In the genomic region with DNA sequence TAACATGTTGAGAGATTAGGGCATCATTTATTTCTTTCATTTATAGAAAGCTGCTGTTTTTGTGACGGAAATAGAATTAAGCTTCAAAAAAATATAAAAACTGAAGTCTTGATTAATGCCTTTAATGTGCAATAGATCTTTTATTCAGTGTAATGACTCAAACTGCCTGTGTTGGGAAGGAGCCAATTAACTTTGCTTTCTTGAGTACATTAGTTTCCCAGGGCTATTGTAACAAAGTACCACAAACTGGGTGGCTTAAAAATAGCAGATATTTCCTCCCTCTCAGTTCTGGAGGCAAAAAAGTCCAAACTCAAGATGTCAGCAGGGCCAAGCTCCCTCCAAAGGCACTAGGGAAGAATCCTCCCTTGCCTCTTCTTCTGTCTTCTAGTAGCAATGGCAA, we compare ENCODE assay signal across 25 cellular contexts. TPM values are rescaled to one million over a fixed set of nuclear protein-coding genes. Genes with fewer than 3 reads are reported as not detected.
DNase-seq lines count a peak whose midpoint lies in the region; ATAC-seq, FAIRE-seq and TF ChIP-seq lines count a peak whose summit lies in the region.
"Had no signal": no experiment of that assay in that cellular context is flagged by ENCODE, and none has a peak within 500 bp of the region (broad histone marks: within the 10 kb centered on the region; RNA-seq: fewer than 3 reads in every experiment).

No MANE protein-coding gene starts in this region.

- 83% methylated on average over 1 of the region's 1 CpG for WGBS in A549 (ENCODE audit: missing lambda C conversion rate)

- no peak for TF ChIP-seq CTCF in A549 (IDR thresholded peaks at IDR 0.05)
- no peak for TF ChIP-seq CTCF in endothelial cell of umbilical vein (IDR thresholded peaks at IDR 0.05; ENCODE audit: extremely low read depth in 1 of 2, insufficient read depth in 1 of 2, low read depth in 1 of 2, low read length in 2 of 2)
- no peak for TF ChIP-seq CTCF in nephron progenitor cell (IDR thresholded peaks at IDR 0.05)

- no peak overlapping the region for H3K4me3 Mint-ChIP-seq in nephron progenitor cell
- H3K4me3 Mint-ChIP-seq: activated CD4-positive, alpha-beta T cell treated with anti-CD3 and anti-CD28 coated beads, Interleukin-2, amount 10 ng/mL, durations not matched to agents 24 days and 14 days; activated naive CD8-positive, alpha-beta T cell treated with anti-CD3 and anti-CD28 coated beads, Interleukin-2, amount 50 U/mL, for 24 hours; IgD-negative memory B cell had no signal

- CTCF ChIA-PET in A549 (lab: Yijun Ruan, JAX) = interaction anchor here (0.8 to 1.5 kb wide), 4 partner anchors 14 to 40 kb away, joined by 3 to 4 read pairs (median 3); no protein-coding TSS in a partner anchor
- CTCF ChIA-PET in endothelial cell of umbilical vein (lab: Charles Lee) = interaction anchor here (0.9 to 1.5 kb wide), 5 partner anchors 10 to 713 kb away, joined by 3 to 8 read pairs (median 4); a partner anchor contains a TSS

- POLR2A ChIA-PET in A549 (lab: Yijun Ruan, JAX) = no interaction called here
- POLR2A ChIA-PET in endothelial cell of umbilical vein (lab: Charles Lee) = no interaction called here

- dilution Hi-C loops in endothelial cell of umbilical vein (cut with MboI; ENCODE audit: extremely low pct_ligation_motif_present, low sequenced_read_pairs) = no loop called here

- H3K9ac ChIP-seq in endothelial cell of umbilical vein (replicated peaks; ENCODE audit: extremely low read depth, insufficient read depth, low read length) = no peak overlapping the region

- peaks cover 100% of the 10 kb centered on the region for H3K4me1 ChIP-seq in A549
- H3K4me1 ChIP-seq in endothelial cell of umbilical vein (ENCODE audit: control insufficient read depth, extremely low read depth, insufficient read depth, low read length) = no peaks in the 10 kb centered on the region

- BruUV-seq in endothelial cell of umbilical vein (replicated peaks; lab: Mats Ljungman, UMichigan) = no TSS peak

- peak overlapping the region; percentile 27 for H3K4me2 ChIP-seq in A549
- no peak overlapping the region for H3K4me2 ChIP-seq in endothelial cell of umbilical vein (ENCODE audit: insufficient read depth, low read length)

- FAIRE-seq in A549 (lab: Jason Lieb, UNC) = no peak
- no peak for FAIRE-seq in endothelial cell of umbilical vein (lab: Jason Lieb, UNC)
- FAIRE-seq: G401.6, GM19239 had no signal

- DNase-seq in A549 (ENCODE audit: low read depth in 1 of 2, low spot score in 1 of 2) = no peak
- peak; percentile 29 for DNase-seq in M059J (ENCODE audit: low read depth)
- peak; percentile 41 for DNase-seq in endothelial cell of umbilical vein (ENCODE audit: low read depth, low spot score)
- DNase-seq in nephron progenitor cell = no peak
- no peak for DNase-seq in activated CD4-positive, alpha-beta T cell treated with anti-CD3 and anti-CD28 coated beads, Interleukin-2, amount 50 U/mL, for 48 hours
- no peak for DNase-seq in GM03348 (ENCODE audit: low spot score)
- DNase-seq in RKO (ENCODE audit: low spot score) = no peak
- DNase-seq: activated CD4-positive, alpha-beta T cell treated with anti-CD3 and anti-CD28 coated beads, Interleukin-2, amount 10 ng/mL, durations not matched to agents 24 days and 14 days; activated CD8-positive, alpha-beta memory T cell treated with anti-CD3 and anti-CD28 coated beads, Interleukin-2, amount 50 U/mL, for 48 hours; activated effector memory CD4-positive, alpha-beta T cell treated with anti-CD3 and anti-CD28 coated beads, Interleukin-2, amount 50 U/mL, for 16 hours; activated naive CD8-positive, alpha-beta T cell treated with anti-CD3 and anti-CD28 coated beads, Interleukin-2, amount 50 U/mL, for 24 hours; erythroblast; heart left ventricle; MG63; NCI-H1417 treated with DMSO at 0.1 percent for 48 hours; NCI-H526 treated with DMSO at 0.1 percent for 48 hours; retina; SHP77 treated with DMSO at 0.1 percent for 48 hours; T-helper 1 cell had no signal

- no peak for TF ChIP-seq RAD21 in A549 (conservative IDR thresholded peaks at IDR 0.05 in 1 of 2, IDR thresholded peaks at IDR 0.05 in 1 of 2)

- H3K9me3 Mint-ChIP-seq in nephron progenitor cell = no peaks in the 10 kb centered on the region
- H3K9me3 Mint-ChIP-seq: activated CD4-positive, alpha-beta T cell treated with anti-CD3 and anti-CD28 coated beads, Interleukin-2, amount 10 ng/mL, durations not matched to agents 24 days and 14 days; activated naive CD8-positive, alpha-beta T cell treated with anti-CD3 and anti-CD28 coated beads, Interleukin-2, amount 50 U/mL, for 24 hours; IgD-negative memory B cell had no signal

- peak overlapping the region; percentile 93 for H3K27ac Mint-ChIP-seq in nephron progenitor cell
- H3K27ac Mint-ChIP-seq: activated CD4-positive, alpha-beta T cell treated with anti-CD3 and anti-CD28 coated beads, Interleukin-2, amount 10 ng/mL, durations not matched to agents 24 days and 14 days; activated naive CD8-positive, alpha-beta T cell treated with anti-CD3 and anti-CD28 coated beads, Interleukin-2, amount 50 U/mL, for 24 hours; IgD-negative memory B cell had no signal

- no peaks in the 10 kb centered on the region for H3K27me3 ChIP-seq in endothelial cell of umbilical vein (ENCODE audit: control insufficient read depth in 2 of 2, insufficient read depth in 2 of 2, low read length in 2 of 2)
- H3K27me3 ChIP-seq: heart left ventricle, MG63, neutrophil had no signal

- no peak for TF ChIP-seq EP300 in A549 (IDR thresholded peaks at IDR 0.05)

- no peaks in the 10 kb centered on the region for H3K27me3 Mint-ChIP-seq in nephron progenitor cell (ENCODE audit: low read depth, poor library complexity)
- H3K27me3 Mint-ChIP-seq: activated CD4-positive, alpha-beta T cell treated with anti-CD3 and anti-CD28 coated beads, Interleukin-2, amount 10 ng/mL, durations not matched to agents 24 days and 14 days; activated naive CD8-positive, alpha-beta T cell treated with anti-CD3 and anti-CD28 coated beads, Interleukin-2, amount 50 U/mL, for 24 hours; IgD-negative memory B cell had no signal

- intact Hi-C loops in endothelial cell of umbilical vein (cut with micrococcal nuclease) = no loop called here

- no peaks in the 10 kb centered on the region for H3K9me1 ChIP-seq in endothelial cell of umbilical vein (replicated peaks; ENCODE audit: control insufficient read depth, extremely low read depth, insufficient read depth, low read length)

- H3K27ac ChIP-seq in A549 (peak overlapping the region in 1 of 2 experiments; percentile 54; a peak in 1 of 6 replicates), endothelial cell of umbilical vein (ENCODE audit: insufficient read depth, low read depth, low read length) (no peak overlapping the region)
- H3K27ac ChIP-seq: C4-2B, heart left ventricle, neutrophil had no signal

- H2AFZ ChIP-seq in endothelial cell of umbilical vein (ENCODE audit: low read depth, low read length) = no peak overlapping the region

- ATAC-seq in A549 (no peak; a peak in 1 of 6 replicates), GM21825 (IDR thresholded peaks at IDR 0.05; ENCODE audit: unreplicated experiment) (no peak)
- ATAC-seq: heart left ventricle had no signal

- peaks cover 4% of the 10 kb centered on the region for H3K4me1 Mint-ChIP-seq in nephron progenitor cell

- no peaks in the 10 kb centered on the region for H4K20me1 ChIP-seq in endothelial cell of umbilical vein (replicated peaks; ENCODE audit: control insufficient read depth, extremely low read depth, insufficient read depth, low read length)

- H3K79me2 ChIP-seq in endothelial cell of umbilical vein (ENCODE audit: control insufficient read depth, insufficient read depth, low read length) = peaks cover 71% of the 10 kb centered on the region

- no peaks in the 10 kb centered on the region for H3K9me3 ChIP-seq in A549
- H3K9me3 ChIP-seq in endothelial cell of umbilical vein (replicated peaks; ENCODE audit: control insufficient read depth, insufficient read depth, low read length) = no peaks in the 10 kb centered on the region
- H3K9me3 ChIP-seq: heart left ventricle, MG63, neutrophil had no signal

- H3K36me3 ChIP-seq in endothelial cell of umbilical vein (ENCODE audit: control insufficient read depth in 2 of 2, extremely low read depth in 1 of 2, insufficient read depth in 2 of 2, low read length in 2 of 2) = peaks cover 41 to 45% of the 10 kb centered on the region in 2 experiments

- TF ChIP-seq POLR2A in A549 (IDR thresholded peaks at IDR 0.05; ENCODE audit: low read length) = no peak
- no peak for TF ChIP-seq POLR2A in endothelial cell of umbilical vein (IDR thresholded peaks at IDR 0.05; ENCODE audit: low read depth, low read length)

- peaks cover 47% of the 10 kb centered on the region for H3K36me3 Mint-ChIP-seq in nephron progenitor cell (ENCODE audit: low read depth)
- H3K36me3 Mint-ChIP-seq: IgD-negative memory B cell had no signal

- H3K4me3 ChIP-seq in A549 = no peak overlapping the region
- no peak overlapping the region for H3K4me3 ChIP-seq in endothelial cell of umbilical vein (replicated peaks in 1 of 3; ENCODE audit: insufficient read depth in 1 of 3, low read depth in 1 of 3, low read length in 3 of 3)
- H3K4me3 ChIP-seq: heart left ventricle, MG63 had no signal

TF ChIP-seq in A549, 52 proteins besides CTCF, POLR2A, EP300 and RAD21:
- no peak for TF ChIP-seq NR3C1 (IDR thresholded peaks at IDR 0.05)
- TF ChIP-seq TP53 (CRISPR knock-in tag; IDR thresholded peaks at IDR 0.05) = peak; percentile 88; the same call in 1 of the 2 replicates

TF ChIP-seq in endothelial cell of umbilical vein, 7 proteins besides CTCF, POLR2A, EP300 and RAD21 (continues in another document):
- no peak for TF ChIP-seq MYC (IDR thresholded peaks at IDR 0.05; ENCODE audit: low read depth, low read length)
- no peak for TF ChIP-seq GATA2 (IDR thresholded peaks at IDR 0.05; ENCODE audit: insufficient read depth, insufficient read length, low read depth, low read length)
- no peak for TF ChIP-seq FOS (IDR thresholded peaks at IDR 0.05; ENCODE audit: borderline replicate concordance, insufficient read depth, low read length)
- no peak for TF ChIP-seq EZH2 (IDR thresholded peaks at IDR 0.05; ENCODE audit: borderline replicate concordance, low read depth, low read length, severe bottlenecking)

RNA-seq across cellular contexts. Expression of a gene that starts 36.6 kb away (rescaled TPM):
- polyA plus RNA-seq in A549 (2011; rRNA removed) (9.3 and 12.2 TPM in 2 replicates), A549 (2017; fragmentation: RNase III; extraction: RNeasy Plus Mini Kit Qiagen cat#74134 plus additional on column Dnase treatment) (6.8 to 7.5 TPM (median 6.9 TPM) in 3 replicates), endothelial cell of umbilical vein (1.2 and 1.5 TPM in 2 replicates)
- 7.2 and 10.3 TPM in 2 replicates for polyA plus RNA-seq in A549 (2012; cell fraction: cytosol; rRNA removed)
- polyA plus RNA-seq in A549 (2012; cell fraction: nucleus; rRNA removed) = 50.2 and 53.0 TPM in 2 replicates
- polyA minus RNA-seq in A549 (2011; rRNA and poly(A)+ RNA removed) = 20.7 and 22.7 TPM in 2 replicates
- total RNA-seq in M059J (2014; rRNA removed; shearing (Covaris generic)) = 0.10 and 1.0 TPM in 2 replicates
- total RNA-seq in endothelial cell of umbilical vein = 12.7 and 14.5 TPM in 2 replicates
- 1.0 and 1.3 TPM in 2 replicates for polyA plus RNA-seq in endothelial cell of umbilical vein (2011; cell fraction: cytosol; rRNA removed)
- 15.9 and 18.5 TPM in 2 replicates for polyA plus RNA-seq in endothelial cell of umbilical vein (2011; cell fraction: nucleus; rRNA removed)
- polyA plus RNA-seq in endothelial cell of umbilical vein (2012) = 0.82 and 1.2 TPM in 2 replicates
- 12.0 and 16.2 TPM in 2 replicates for polyA minus RNA-seq in endothelial cell of umbilical vein
- polyA minus RNA-seq in endothelial cell of umbilical vein (2011; cell fraction: cytosol; rRNA and poly(A)+ RNA removed) = 1.5 TPM
- polyA minus RNA-seq in endothelial cell of umbilical vein (2011; cell fraction: nucleus; rRNA and poly(A)+ RNA removed) = 47.8 and 76.6 TPM in 2 replicates

Comparison
In these comparisons a context has a peak if more than half of its experiments do, and no peak if none do; other contexts are left out.
1. DNase-seq: peak in M059J (single experiment) and endothelial cell of umbilical vein (single experiment); none in A549 (0 of 2), nephron progenitor cell (single experiment), activated CD4-positive, alpha-beta T cell treated with anti-CD3 and anti-CD28 coated beads, Interleukin-2, amount 50 U/mL, for 48 hours (0 of 2), GM03348 (single experiment) and RKO (single experiment).